Comparison of ENCODE assay signal across 1 cellular context in the genomic region with DNA sequence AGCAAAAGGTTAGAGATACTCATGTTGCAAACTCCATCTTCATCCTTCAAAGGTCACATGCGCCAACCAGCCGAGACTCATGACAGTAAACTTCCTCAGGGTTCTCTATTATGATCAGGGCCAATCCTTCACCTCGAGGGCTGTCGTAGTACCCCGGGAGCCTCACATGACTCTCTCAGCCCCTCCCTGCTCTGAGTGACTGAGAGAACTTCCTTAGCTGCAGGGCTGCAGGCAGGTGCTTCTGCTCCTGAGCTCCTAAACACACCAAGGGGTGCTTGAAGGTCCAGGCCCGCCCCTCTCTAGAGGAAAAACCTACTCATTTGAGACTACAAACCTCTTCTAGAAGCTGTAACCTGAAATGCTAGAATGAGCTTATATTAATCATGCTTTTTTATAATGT.
TF ChIP-seq lines count a peak whose summit lies in the region.

No MANE protein-coding gene starts in this region.

TF ChIP-seq in GM12878, 131 proteins besides CTCF, POLR2A, EP300 and RAD21 (continued from another document):
- TF ChIP-seq, protein P1, sequence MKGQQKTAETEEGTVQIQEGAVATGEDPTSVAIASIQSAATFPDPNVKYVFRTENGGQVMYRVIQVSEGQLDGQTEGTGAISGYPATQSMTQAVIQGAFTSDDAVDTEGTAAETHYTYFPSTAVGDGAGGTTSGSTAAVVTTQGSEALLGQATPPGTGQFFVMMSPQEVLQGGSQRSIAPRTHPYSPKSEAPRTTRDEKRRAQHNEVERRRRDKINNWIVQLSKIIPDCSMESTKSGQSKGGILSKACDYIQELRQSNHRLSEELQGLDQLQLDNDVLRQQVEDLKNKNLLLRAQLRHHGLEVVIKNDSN (IDR thresholded peaks at IDR 0.05; ENCODE audit: borderline replicate concordance, extremely low read length, insufficient read depth, low read depth, low read length): peak; percentile 17
